Comparison of ENCODE assay signal across 9 cellular contexts in genomic region chr22:22569218-22569617, GRCh38. TPM values are rescaled to one million over a fixed set of nuclear protein-coding genes. Genes with fewer than 3 reads are reported as not detected.
"Had no signal": no experiment of that assay in that cellular context is flagged by ENCODE, and none has a peak within 500 bp of the region (broad histone marks: within the 10 kb centered on the region; RNA-seq: fewer than 3 reads in every experiment).

No MANE protein-coding gene starts in this region.

- H3K9ac ChIP-seq: GM23248 had no signal

- H3K4me1 ChIP-seq: HAP-1 had no signal

- H3K27ac Mint-ChIP-seq: HFFc6, IgD-negative memory B cell had no signal

- H2AFZ ChIP-seq: GM23248 had no signal

- H3K27ac ChIP-seq: GM23248, HL-60 had no signal

- DNase-seq: GM23248, GOT3, H7, HFFc6 had no signal

- H3K9me3 ChIP-seq: HAP-1 had no signal

- ATAC-seq: HCT116, HepG2 had no signal

- H3K4me1 Mint-ChIP-seq: IgD-negative memory B cell had no signal

- FAIRE-seq: HepG2 had no signal

- H3K4me3 Mint-ChIP-seq: HFFc6, IgD-negative memory B cell had no signal

- H3K36me3 ChIP-seq: HAP-1 had no signal

- H3K9me3 Mint-ChIP-seq: IgD-negative memory B cell had no signal

- H3K4me3 ChIP-seq: GM23248, HAP-1 had no signal

RNA-seq across cellular contexts. Expression of gene PRAME, which starts 10.2 kb away (rescaled TPM):
- total RNA-seq: GM23248, H7, HFFc6 had no signal
- polyA plus RNA-seq: GM23248, IgD-negative memory B cell had no signal

RNA-seq across cellular contexts. Expression of gene ZNF280A, which starts 49.1 kb away (rescaled TPM):
- total RNA-seq: GM23248 had no signal
- polyA plus RNA-seq: GM23248, IgD-negative memory B cell had no signal
